18 cellular contexts compared by ENCODE assay signal in genomic region chr12:104411826-104412626, GRCh38. TPM values are rescaled to one million over a fixed set of nuclear protein-coding genes. Genes with fewer than 3 reads are reported as not detected.
DNase-seq lines count a peak whose midpoint lies in the region; ATAC-seq and TF ChIP-seq lines count a peak whose summit lies in the region.
"Had no signal": no experiment of that assay in that cellular context is flagged by ENCODE, and none has a peak within 500 bp of the region (broad histone marks: within the 10 kb centered on the region; RNA-seq: fewer than 3 reads in every experiment).

No MANE protein-coding gene starts in this region.

- TF ChIP-seq CTCF in HCT116 (IDR thresholded peaks at IDR 0.05 in 2 of 3, conservative IDR thresholded peaks at IDR 0.05 in 1 of 3; ENCODE audit: borderline replicate concordance in 1 of 3, insufficient read depth in 1 of 3, low read depth in 2 of 3, low read length in 2 of 3), result no peak

- H3K27ac ChIP-seq in HCT116 (ENCODE audit: low read depth, low read length) (no peak overlapping the region), substantia nigra (ENCODE audit: low read depth, low read length, poor library complexity, severe bottlenecking) (no peak overlapping the region)
- H3K27ac ChIP-seq: tibial artery had no signal

- POLR2A ChIA-PET in HCT116 (lab: Charles Lee), result no interaction called here

- peaks cover 61 to 90% of the 10 kb centered on the region in 2 experiments for H3K4me1 ChIP-seq in HCT116 (ENCODE audit: control insufficient read depth in 1 of 2, insufficient read depth in 2 of 2, low read length in 2 of 2)
- H3K4me1 ChIP-seq: tibial artery had no signal

- no TSS peak for BruUV-seq in HCT116 (replicated peaks; lab: Mats Ljungman, UMichigan)

- TF ChIP-seq POLR2A in HCT116 (IDR thresholded peaks at IDR 0.05; ENCODE audit: borderline replicate concordance, extremely low read depth, insufficient read depth, insufficient read length), result no peak

- no peak overlapping the region for H3K4me3 ChIP-seq in HCT116 (replicated peaks in 1 of 2; ENCODE audit: low read depth in 1 of 2, low read length in 2 of 2)
- H3K4me3 ChIP-seq: GM23338, MG63, tibial artery had no signal

- intact Hi-C loops in HCT116 (cut with micrococcal nuclease), result no loop called here

- no peak overlapping the region for H2AFZ ChIP-seq in HCT116 (ENCODE audit: low read depth, low read length, poor library complexity, severe bottlenecking)
- H2AFZ ChIP-seq: GM23338 had no signal

- H3K4me2 ChIP-seq in HCT116 (ENCODE audit: low read length), result peak overlapping the region; percentile 55
- H3K4me2 ChIP-seq: GM23338 had no signal

- H3K36me3 ChIP-seq in HCT116 (ENCODE audit: control insufficient read depth in 1 of 2, insufficient read depth in 2 of 2, low read length in 2 of 2), result no peaks in the 10 kb centered on the region
- H3K36me3 ChIP-seq: MG63, tibial artery had no signal

- TF ChIP-seq RAD21 in HCT116 (IDR thresholded peaks at IDR 0.05; ENCODE audit: low read depth), result no peak

- ATAC-seq in HCT116, result no peak
- ATAC-seq in GM21825 (IDR thresholded peaks at IDR 0.05; ENCODE audit: unreplicated experiment), result no peak
- ATAC-seq: GM23338, sciatic nerve had no signal

- H3K9me3 ChIP-seq in HCT116 (ENCODE audit: control insufficient read depth in 1 of 2, insufficient read depth in 1 of 2, low read depth in 1 of 2, low read length in 2 of 2), result no peaks in the 10 kb centered on the region
- H3K9me3 ChIP-seq: MG63, tibial artery had no signal

- H3K79me2 ChIP-seq in HCT116 (ENCODE audit: insufficient read depth, low read length), result no peaks in the 10 kb centered on the region

- CTCF ChIA-PET in HCT116 (lab: Charles Lee), result no interaction called here

- H4K20me1 ChIP-seq in HCT116 (ENCODE audit: insufficient read depth), result no peaks in the 10 kb centered on the region

- H3K9me2 ChIP-seq in HCT116 (ENCODE audit: insufficient read depth), result no peaks in the 10 kb centered on the region

- RAD21 ChIA-PET in HCT116 (lab: Charles Lee; ENCODE audit: low non-redundant PET in 1 of 2, low total read pairs in 2 of 2, uncharacterized antibody in 2 of 2, unreplicated experiment in 2 of 2), result no interaction called here

- H3K9ac ChIP-seq in HCT116 (ENCODE audit: low read length), result no peak overlapping the region

- DNase-seq in HCT116 (ENCODE audit: low read depth, low spot score), result no peak
- peak; percentile 19 for DNase-seq in RPMI7951 (ENCODE audit: low read depth)
- peak; percentile 15 for DNase-seq in germinal center (ENCODE audit: low spot score)
- DNase-seq in renal cortical epithelial cell (ENCODE audit: low read depth), result peak; percentile 15
- DNase-seq in substantia nigra (lab: John Stamatoyannopoulos, UW), result no peak
- no peak for DNase-seq in SIG-M5 (lab: John Stamatoyannopoulos, UW)
- DNase-seq: cerebellar nuclear complex; foreskin melanocyte; MG63; NCI-H2081; nephron progenitor cell; Right ventricle myocardium superior; stimulated activated CD4-positive, alpha-beta T cell treated with anti-CD3 and anti-CD28 coated beads, Interleukin-4, amount 100 ng/mL, for 1 hour; stimulated activated CD8-positive, alpha-beta memory T cell treated with anti-CD3 and anti-CD28 coated beads, Interleukin-4, amount 100 ng/mL, for 48 hours; tibial artery had no signal

- no peaks in the 10 kb centered on the region for H3K27me3 ChIP-seq in HCT116 (ENCODE audit: insufficient read depth, low read length)
- H3K27me3 ChIP-seq: MG63, tibial artery had no signal

TF ChIP-seq in HCT116, 20 proteins besides CTCF, POLR2A, EP300 and RAD21:
- TF ChIP-seq EZH2phosphoT487 (IDR thresholded peaks at IDR 0.05; ENCODE audit: borderline replicate concordance), result no peak
- peak; percentile 29; the same call in 1 of the 2 replicates for TF ChIP-seq MAX (IDR thresholded peaks at IDR 0.05)
- TF ChIP-seq ELF1 (IDR thresholded peaks at IDR 0.05; ENCODE audit: borderline replicate concordance, low read depth), result no peak
- TF ChIP-seq EGR1 (IDR thresholded peaks at IDR 0.05; ENCODE audit: low read depth), result peak; percentile 60
- no peak for TF ChIP-seq ZNF274 (IDR thresholded peaks at IDR 0.05; ENCODE audit: low read depth, low read length)
- TF ChIP-seq JUND (IDR thresholded peaks at IDR 0.05), result peak; percentile 26
- no peak for TF ChIP-seq SP1 (IDR thresholded peaks at IDR 0.05; ENCODE audit: low read depth)

RNA-seq across cellular contexts. Expression of gene CHST11, which starts 44.7 kb away (rescaled TPM):
- total RNA-seq in HCT116 (2021; ENCODE audit: unreplicated experiment), result 10.1 TPM
- polyA plus RNA-seq in HCT116 (2012), result 6.8 and 7.3 TPM in 2 replicates
- 36.2 and 38.8 TPM in 2 replicates for total RNA-seq in RPMI7951 (2014; rRNA removed; shearing (Covaris generic))
- total RNA-seq in renal cortical epithelial cell, result 14.9 and 20.6 TPM in 2 replicates

Comparison
In these comparisons a context has a peak if more than half of its experiments do, and no peak if none do; other contexts are left out.
1. DNase-seq: peak in RPMI7951 (single experiment), germinal center (single experiment) and renal cortical epithelial cell (single experiment); none in HCT116 (single experiment), substantia nigra (0 of 49) and SIG-M5 (single experiment).